8 cellular contexts compared by ENCODE assay signal in the genomic region with DNA sequence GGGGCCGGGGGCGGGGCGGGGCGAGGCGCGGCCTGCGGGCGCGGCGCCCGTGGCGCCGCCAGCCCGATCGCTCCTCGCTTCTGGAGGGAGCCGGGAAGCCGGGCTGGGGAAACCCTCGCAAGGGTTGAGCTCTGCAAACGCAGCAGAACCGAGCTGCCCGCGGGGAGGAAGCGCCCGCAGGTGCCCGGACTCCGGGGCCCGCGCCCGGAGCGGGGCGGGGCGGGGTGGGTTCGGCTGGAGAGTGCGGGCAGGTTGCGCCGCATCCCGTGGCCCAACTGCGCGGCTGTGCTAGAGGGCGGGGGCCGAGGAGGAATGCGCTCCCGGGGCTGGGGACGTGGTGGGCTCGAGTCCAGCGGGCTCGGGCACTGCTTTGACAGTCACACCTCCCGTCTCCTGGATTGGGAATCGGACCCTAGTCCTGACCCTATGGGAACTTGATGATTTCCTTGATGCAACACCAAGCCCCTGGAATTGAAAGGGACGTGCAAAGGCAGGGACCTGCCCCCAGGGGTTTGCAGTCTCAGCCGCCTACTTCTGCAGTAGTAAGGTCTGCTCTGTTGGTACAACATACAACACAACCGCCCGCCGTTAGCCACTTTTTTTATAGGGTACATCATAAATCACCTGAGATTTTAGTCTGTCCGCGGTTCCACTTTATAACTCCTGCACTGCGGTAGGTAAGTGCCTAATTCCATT. TPM values are rescaled to one million over a fixed set of nuclear protein-coding genes. Genes with fewer than 3 reads are reported as not detected.
A peak's percentile ranks its signal among the peaks of the same experiment; 100 is the strongest.
DNase-seq lines count a peak whose midpoint lies in the region; ATAC-seq and TF ChIP-seq lines count a peak whose summit lies in the region.

No MANE protein-coding gene starts in this region.

- peak overlapping the region; percentile 88 for H3K27ac Mint-ChIP-seq in activated naive CD8-positive, alpha-beta T cell

- no TSS peak for BruUV-seq in Panc1 (replicated peaks; lab: Mats Ljungman, UMichigan)

- no peak for DNase-seq in Panc1 (ENCODE audit: low read depth, low spot score)
- DNase-seq in cardiac muscle cell (ENCODE audit: low read depth in 1 of 2, low spot score in 1 of 2): peak; percentile 76 to 79
- DNase-seq in osteoblast (ENCODE audit: insufficient read length, low spot score, missing footprints): peak; percentile 90
- DNase-seq in epidermal melanocyte (ENCODE audit: insufficient read length, low spot score): no peak

- CTCF ChIA-PET in Panc1 (lab: Charles Lee): no interaction called here

- H3K79me2 ChIP-seq in ACC112 (ENCODE audit: control insufficient read depth, insufficient read depth, low read length, unreplicated experiment) (peaks cover 56% of the 10 kb centered on the region), osteoblast (ENCODE audit: insufficient read depth, low read length) (peaks cover 45% of the 10 kb centered on the region)

- H3K4me1 ChIP-seq in ACC112 (ENCODE audit: control insufficient read depth, insufficient read depth, low read length, unreplicated experiment) (peaks cover 77% of the 10 kb centered on the region), Panc1 (ENCODE audit: control insufficient read depth, insufficient read depth, low read length) (peaks cover 27% of the 10 kb centered on the region), cardiac muscle cell (ENCODE audit: low read depth) (peaks cover 25% of the 10 kb centered on the region), osteoblast (ENCODE audit: insufficient read depth, low read length) (peaks cover 60% of the 10 kb centered on the region)

- H2AFZ ChIP-seq in ACC112 (ENCODE audit: low read length, unreplicated experiment) (no peak overlapping the region), osteoblast (ENCODE audit: low read length) (no peak overlapping the region)

- peak overlapping the region; percentile 90 for H3K4me3 Mint-ChIP-seq in activated naive CD8-positive, alpha-beta T cell

- no peaks in the 10 kb centered on the region for H4K20me1 ChIP-seq in osteoblast (ENCODE audit: insufficient read depth, low read length)

- H3K27ac ChIP-seq in ACC112 (ENCODE audit: low read depth, low read length) (peak overlapping the region; percentile 96), Panc1 (ENCODE audit: low read length) (peak overlapping the region; percentile 87), cardiac muscle cell (peak overlapping the region; percentile 88), osteoblast (ENCODE audit: low read depth, low read length) (peak overlapping the region; percentile 100)

- intact Hi-C loops in Panc1 (cut with micrococcal nuclease; ENCODE audit: unreplicated experiment): no loop called here

- peak; percentile 17 for ATAC-seq in GM18519 (IDR thresholded peaks at IDR 0.05; ENCODE audit: low FRiP score, unreplicated experiment)
- peak; percentile 35 for ATAC-seq in HG03025 (IDR thresholded peaks at IDR 0.05; ENCODE audit: low FRiP score, unreplicated experiment)
- peak; percentile 89 for ATAC-seq in Panc1

- H3K9me3 Mint-ChIP-seq in activated naive CD8-positive, alpha-beta T cell (ENCODE audit: low read depth): no peaks in the 10 kb centered on the region

- peaks cover 41% of the 10 kb centered on the region for H3K36me3 ChIP-seq in ACC112 (ENCODE audit: insufficient read depth, low read length)
- 0 out of 2 replicates have a peak, but pooled peaks cover 7% of the 10 kb centered on the region for H3K36me3 ChIP-seq in Panc1 (ENCODE audit: control insufficient read depth, insufficient read depth, low read length)
- H3K36me3 ChIP-seq in cardiac muscle cell: peaks cover 10% of the 10 kb centered on the region
- H3K36me3 ChIP-seq in osteoblast (ENCODE audit: insufficient read depth, low read length): peaks cover 40% of the 10 kb centered on the region

- H3K4me2 ChIP-seq in osteoblast (ENCODE audit: insufficient read depth, low read length): peak overlapping the region; percentile 91

- TF ChIP-seq CTCF in Panc1 (IDR thresholded peaks at IDR 0.05): no peak
- TF ChIP-seq CTCF in cardiac muscle cell (IDR thresholded peaks at IDR 0.05; ENCODE audit: low read depth, low read length): no peak
- TF ChIP-seq CTCF in osteoblast (IDR thresholded peaks at IDR 0.05; ENCODE audit: extremely low read depth, low read depth, low read length): no peak

- H3K4me3 ChIP-seq in ACC112 (ENCODE audit: low read depth, low read length) (peak overlapping the region; percentile 78), Panc1 (ENCODE audit: low read depth in 2 of 2, low read length in 2 of 2) (peak overlapping the region; percentile 62 to 78), cardiac muscle cell (peak overlapping the region; percentile 72), osteoblast (ENCODE audit: insufficient read depth, low read length) (peak overlapping the region; percentile 75)

- POLR2A ChIA-PET in Panc1 (lab: Charles Lee): interaction anchor here (0.6 kb wide), 2 partner anchors 15 to 22 kb away, joined by 3 to 4 read pairs; no protein-coding TSS in a partner anchor

- H3K27me3 ChIP-seq in ACC112 (ENCODE audit: insufficient read depth, low read length) (no peaks in the 10 kb centered on the region), Panc1 (ENCODE audit: control insufficient read depth, insufficient read depth, low read length) (no peaks in the 10 kb centered on the region), cardiac muscle cell (no peaks in the 10 kb centered on the region), osteoblast (ENCODE audit: insufficient read depth, low read length) (no peaks in the 10 kb centered on the region)

- no peaks in the 10 kb centered on the region for H3K9me3 ChIP-seq in Panc1 (ENCODE audit: control insufficient read depth, insufficient read depth, low read depth, low read length)
- no peaks in the 10 kb centered on the region for H3K9me3 ChIP-seq in cardiac muscle cell (ENCODE audit: low read depth)
- H3K9me3 ChIP-seq in osteoblast (ENCODE audit: low read depth, low read length): no peaks in the 10 kb centered on the region

- peaks cover 4% of the 10 kb centered on the region for H3K36me3 Mint-ChIP-seq in activated naive CD8-positive, alpha-beta T cell

- no peaks in the 10 kb centered on the region for H3K27me3 Mint-ChIP-seq in activated naive CD8-positive, alpha-beta T cell

- H3K4me1 Mint-ChIP-seq in activated naive CD8-positive, alpha-beta T cell (ENCODE audit: low read depth): peaks cover 46% of the 10 kb centered on the region

- in situ Hi-C loops in Panc1 (cut with HindIII; ENCODE audit: low pct_unique_long_range_greater_than_20kb, low sequenced_read_pairs): no loop called here

RNA-seq across cellular contexts. Expression of gene ZBTB38, which starts 34.3 kb away (rescaled TPM):
- total RNA-seq in Panc1 (2021; ENCODE audit: unreplicated experiment) (46.7 TPM), cardiac muscle cell (22.5 and 35.9 TPM in 2 replicates), osteoblast (181 and 196 TPM in 2 replicates)
- polyA plus RNA-seq in Panc1 (2012; ENCODE audit: insufficient read length): 34.0 TPM
- polyA plus RNA-seq in cardiac muscle cell: 12.9 and 20.1 TPM in 2 replicates

Comparison
In these comparisons a context has a peak if more than half of its experiments do, and no peak if none do; other contexts are left out.
1. ATAC-seq: peak in every context shown above with its lines; median percentile 89 in Panc1; 35 in HG03025; 17 in GM18519.
2. DNase-seq: peak in cardiac muscle cell (2 of 2) and osteoblast (single experiment); none in Panc1 (single experiment) and epidermal melanocyte (single experiment).
3. Peak in every context shown above with its lines, with median percentiles within 50 percentile points of each other: H3K27ac ChIP-seq and H3K4me3 ChIP-seq.